Comparison of ENCODE assay signal across 22 cellular contexts in genomic region chr15:56538901-56539545, GRCh38.
"Had no signal": no experiment of that assay in that cellular context is flagged by ENCODE, and none has a peak within 500 bp of the region (broad histone marks: within the 10 kb centered on the region; RNA-seq: fewer than 3 reads in every experiment).

No MANE protein-coding gene starts in this region.

- H3K27me3 Mint-ChIP-seq: memory B cell; stimulated activated memory B cell treated with anti-CD40 and anti-IgM and Interleukin-4, amounts not matched to agents 10 μg/mL and 1 μg/mL and 100 μg/mL, for 72 hours; stimulated activated naive CD8-positive, alpha-beta T cell treated with anti-CD3 and anti-CD28 coated beads, Interleukin-15, Interleukin-2, amounts not matched to agents 100 ng/mL and 50 ng/mL, for 24 hours had no signal

- ATAC-seq: left cardiac atrium; lower lobe of right lung; naive thymus-derived CD4-positive, alpha-beta T cell; psoas muscle; right lobe of liver; stimulated activated memory B cell treated with anti-CD40 and anti-IgM and Interleukin-4, amounts not matched to agents 10 μg/mL and 1 μg/mL and 100 μg/mL, for 72 hours had no signal

- DNase-seq: dorsolateral prefrontal cortex; effector CD8-positive, alpha-beta T cell; foreskin melanocyte; head of caudate nucleus; kidney; left cardiac atrium; left ventricle myocardium inferior; lower lobe of right lung; midbrain; naive thymus-derived CD4-positive, alpha-beta T cell; nephron progenitor cell; psoas muscle; retina; right lobe of liver; stimulated activated CD4-positive, alpha-beta T cell treated with anti-CD3 and anti-CD28 coated beads, Interleukin-4, amount 100 ng/mL, for 24 hours; trophoblast cell had no signal

- H3K79me2 ChIP-seq: hepatocyte had no signal

- H3K36me3 ChIP-seq: left ventricle myocardium inferior, lower lobe of right lung, right lobe of liver, thoracic aorta had no signal

- H3K27me3 ChIP-seq: dorsolateral prefrontal cortex, hepatocyte, right lobe of liver had no signal

- H3K4me2 ChIP-seq: hepatocyte had no signal

- H3K36me3 Mint-ChIP-seq: memory B cell had no signal

- H3K27ac ChIP-seq: coronary artery, hepatocyte, left ventricle myocardium inferior, lower lobe of right lung, psoas muscle, right lobe of liver, thoracic aorta had no signal

- H3K4me3 Mint-ChIP-seq: memory B cell; naive thymus-derived CD4-positive, alpha-beta T cell; nephron progenitor cell; stimulated activated memory B cell treated with anti-CD40 and anti-IgM and Interleukin-4, amounts not matched to agents 10 μg/mL and 1 μg/mL and 100 μg/mL, for 72 hours; stimulated activated naive CD8-positive, alpha-beta T cell treated with anti-CD3 and anti-CD28 coated beads, Interleukin-15, Interleukin-2, amounts not matched to agents 100 ng/mL and 50 ng/mL, for 24 hours had no signal

- H3K27ac Mint-ChIP-seq: memory B cell; naive thymus-derived CD4-positive, alpha-beta T cell; nephron progenitor cell; stimulated activated memory B cell treated with anti-CD40 and anti-IgM and Interleukin-4, amounts not matched to agents 10 μg/mL and 1 μg/mL and 100 μg/mL, for 72 hours; stimulated activated naive CD8-positive, alpha-beta T cell treated with anti-CD3 and anti-CD28 coated beads, Interleukin-15, Interleukin-2, amounts not matched to agents 100 ng/mL and 50 ng/mL, for 24 hours had no signal

- H3K4me1 ChIP-seq: left ventricle myocardium inferior, lower lobe of right lung, psoas muscle, right lobe of liver had no signal

- H3K4me3 ChIP-seq: coronary artery, dorsolateral prefrontal cortex, hepatocyte, left ventricle myocardium inferior, lower lobe of right lung, psoas muscle, right lobe of liver, thoracic aorta had no signal

- H3K9me3 ChIP-seq: left ventricle myocardium inferior, psoas muscle, right lobe of liver, thoracic aorta had no signal

- H2AFZ ChIP-seq: hepatocyte had no signal
